ENCODE assay signal across 12 cellular contexts in genomic region chr17:63173450-63173849, GRCh38.
"Had no signal": no experiment of that assay in that cellular context is flagged by ENCODE, and none has a peak within 500 bp of the region (broad histone marks: within the 10 kb centered on the region; RNA-seq: fewer than 3 reads in every experiment).

No MANE protein-coding gene starts in this region.

- DNase-seq: activated CD4-positive, alpha-beta T cell treated with anti-CD3 and anti-CD28 coated beads for 1 hour; activated gamma-delta T cell; dermis blood vessel endothelial cell; effector memory CD8-positive, alpha-beta T cell; hippocampal formation; midbrain; sigmoid colon; stimulated activated CD4-positive, alpha-beta T cell treated with anti-CD3 and anti-CD28 coated beads, Interleukin-4, amount 100 ng/mL, for 4 hours; testis; WERI-Rb-1 had no signal

- H3K36me3 ChIP-seq: ascending aorta, sigmoid colon, WERI-Rb-1 had no signal

- H3K27me3 ChIP-seq: ascending aorta, sigmoid colon, testis had no signal

- H3K27ac ChIP-seq: ascending aorta, sigmoid colon, testis, WERI-Rb-1 had no signal

- H3K4me3 ChIP-seq: ascending aorta, lung, sigmoid colon, testis had no signal

- H3K9me3 ChIP-seq: ascending aorta, sigmoid colon, testis had no signal
